In genomic region chr20:44109951-44110361, GRCh38 we compare ENCODE assay signal across 13 cellular contexts.
DNase-seq lines count a peak whose midpoint lies in the region; ATAC-seq and TF ChIP-seq lines count a peak whose summit lies in the region.
"Had no signal": no experiment of that assay in that cellular context is flagged by ENCODE, and none has a peak within 500 bp of the region (broad histone marks: within the 10 kb centered on the region; RNA-seq: fewer than 3 reads in every experiment).

No MANE protein-coding gene starts in this region.

- intact Hi-C loops in HCT116 (cut with micrococcal nuclease) = loop anchor here (5.0 kb wide), 1 partner anchor 67 kb away; no protein-coding TSS in a partner anchor
- intact Hi-C loops in left lung (cut with DNase I) = no loop called here

- DNase-seq in AG09319 (ENCODE audit: extremely low read depth, low read depth) (no peak), HCT116 (ENCODE audit: low read depth, low spot score) (no peak), astrocyte of the hippocampus (ENCODE audit: low read depth, low spot score) (peak; percentile 50), iPS DF 19.7 (ENCODE audit: low read depth, low spot score) (peak; percentile 30), left lung (no peak), cerebellar cortex (ENCODE audit: low spot score) (no peak), germinal center (ENCODE audit: low spot score) (no peak)
- DNase-seq: effector memory CD4-positive, alpha-beta T cell; naive thymus-derived CD8-positive, alpha-beta T cell; NCI-H2029 treated with DMSO at 0.1 percent for 48 hours; OCI-M1; T1000 had no signal

- H3K27ac ChIP-seq in HCT116 (ENCODE audit: low read depth, low read length) = no peak overlapping the region
- no peak overlapping the region for H3K27ac ChIP-seq in left lung

- H3K4me3 ChIP-seq in HCT116 (replicated peaks in 1 of 2; ENCODE audit: low read depth in 1 of 2, low read length in 2 of 2) = no peak overlapping the region
- no peak overlapping the region for H3K4me3 ChIP-seq in left lung

- no peaks in the 10 kb centered on the region for H3K36me3 ChIP-seq in HCT116 (ENCODE audit: control insufficient read depth in 1 of 2, insufficient read depth in 2 of 2, low read length in 2 of 2)
- H3K36me3 ChIP-seq in left lung = no peaks in the 10 kb centered on the region

- H3K9me3 ChIP-seq in HCT116 (ENCODE audit: control insufficient read depth in 1 of 2, insufficient read depth in 1 of 2, low read depth in 1 of 2, low read length in 2 of 2) = peaks cover 4 to 6% of the 10 kb centered on the region in 2 experiments; a peak in 2 of 4 replicates
- peaks cover 0 to 8% of the 10 kb centered on the region in 2 donors for H3K9me3 ChIP-seq in left lung

- TF ChIP-seq CTCF in AG09319 (IDR thresholded peaks at IDR 0.05; ENCODE audit: low read depth, low read length) = peak; percentile 11
- peak in 2 of 3 experiments; percentile 44 to 63; a peak in 4 of 6 replicates for TF ChIP-seq CTCF in HCT116 (IDR thresholded peaks at IDR 0.05 in 2 of 3, conservative IDR thresholded peaks at IDR 0.05 in 1 of 3; ENCODE audit: borderline replicate concordance in 1 of 3, insufficient read depth in 1 of 3, low read depth in 2 of 3, low read length in 2 of 3)
- no peak for TF ChIP-seq CTCF in left lung (IDR thresholded peaks at IDR 0.05)

- no peak overlapping the region for H3K9ac ChIP-seq in HCT116 (ENCODE audit: low read length)

- H2AFZ ChIP-seq in HCT116 (ENCODE audit: low read depth, low read length, poor library complexity, severe bottlenecking) = no peak overlapping the region

- H3K4me1 ChIP-seq in HCT116 (ENCODE audit: control insufficient read depth in 1 of 2, insufficient read depth in 2 of 2, low read length in 2 of 2) (peaks cover 4 to 7% of the 10 kb centered on the region in 2 experiments; a peak in 2 of 4 replicates), left lung (no peaks in the 10 kb centered on the region)

- CTCF ChIA-PET in HCT116 (lab: Charles Lee) = interaction anchor here (0.7 to 1.8 kb wide), 5 partner anchors 10 to 661 kb away, joined by 3 to 5 read pairs (median 3); no protein-coding TSS in a partner anchor

- ATAC-seq in HCT116 (peak; percentile 88), left lung (no peak), HG03354 (IDR thresholded peaks at IDR 0.05; ENCODE audit: poor library complexity, severe bottlenecking, unreplicated experiment) (no peak)
- ATAC-seq: naive thymus-derived CD8-positive, alpha-beta T cell had no signal

- H3K27me3 ChIP-seq in HCT116 (ENCODE audit: insufficient read depth, low read length) = no peaks in the 10 kb centered on the region
- H3K27me3 ChIP-seq in left lung = peaks cover 0 to 35% of the 10 kb centered on the region in 2 donors

- RAD21 ChIA-PET in HCT116 (lab: Charles Lee; ENCODE audit: low non-redundant PET in 1 of 2, low total read pairs in 2 of 2, uncharacterized antibody in 2 of 2, unreplicated experiment in 2 of 2) = no interaction called here

- BruUV-seq in HCT116 (replicated peaks; lab: Mats Ljungman, UMichigan) = no TSS peak

- H3K79me2 ChIP-seq in HCT116 (ENCODE audit: insufficient read depth, low read length) = no peaks in the 10 kb centered on the region

- H3K4me2 ChIP-seq in HCT116 (ENCODE audit: low read length) = no peak overlapping the region

- H4K20me1 ChIP-seq in HCT116 (ENCODE audit: insufficient read depth) = no peaks in the 10 kb centered on the region

- TF ChIP-seq POLR2A in HCT116 (IDR thresholded peaks at IDR 0.05; ENCODE audit: borderline replicate concordance, extremely low read depth, insufficient read depth, insufficient read length) = no peak

- TF ChIP-seq RAD21 in HCT116 (IDR thresholded peaks at IDR 0.05; ENCODE audit: low read depth) = no peak

- POLR2A ChIA-PET in HCT116 (lab: Charles Lee) = no interaction called here

- H3K9me2 ChIP-seq in HCT116 (ENCODE audit: insufficient read depth) = no peaks in the 10 kb centered on the region

TF ChIP-seq in HCT116, 20 proteins besides CTCF, POLR2A, EP300 and RAD21:
- no peak for TF ChIP-seq ZBTB33 (IDR thresholded peaks at IDR 0.05; ENCODE audit: extremely low read depth, insufficient replicate concordance, low read length)
- no peak for TF ChIP-seq ZNF274 (IDR thresholded peaks at IDR 0.05; ENCODE audit: low read depth, low read length)
TF ChIP-seq in HCT116: peak in this region for 0.

Comparison
In these comparisons a context has a peak if more than half of its experiments do, and no peak if none do; other contexts are left out.
1. DNase-seq: peak in astrocyte of the hippocampus (single experiment) and iPS DF 19.7 (single experiment); none in AG09319 (single experiment), HCT116 (single experiment), left lung (0 of 2), cerebellar cortex (single experiment) and germinal center (single experiment).
2. CTCF ChIP-seq: peak in AG09319 (single experiment) and HCT116 (2 of 3); none in left lung (0 of 2).